12 cellular contexts compared by ENCODE assay signal in the genomic region with DNA sequence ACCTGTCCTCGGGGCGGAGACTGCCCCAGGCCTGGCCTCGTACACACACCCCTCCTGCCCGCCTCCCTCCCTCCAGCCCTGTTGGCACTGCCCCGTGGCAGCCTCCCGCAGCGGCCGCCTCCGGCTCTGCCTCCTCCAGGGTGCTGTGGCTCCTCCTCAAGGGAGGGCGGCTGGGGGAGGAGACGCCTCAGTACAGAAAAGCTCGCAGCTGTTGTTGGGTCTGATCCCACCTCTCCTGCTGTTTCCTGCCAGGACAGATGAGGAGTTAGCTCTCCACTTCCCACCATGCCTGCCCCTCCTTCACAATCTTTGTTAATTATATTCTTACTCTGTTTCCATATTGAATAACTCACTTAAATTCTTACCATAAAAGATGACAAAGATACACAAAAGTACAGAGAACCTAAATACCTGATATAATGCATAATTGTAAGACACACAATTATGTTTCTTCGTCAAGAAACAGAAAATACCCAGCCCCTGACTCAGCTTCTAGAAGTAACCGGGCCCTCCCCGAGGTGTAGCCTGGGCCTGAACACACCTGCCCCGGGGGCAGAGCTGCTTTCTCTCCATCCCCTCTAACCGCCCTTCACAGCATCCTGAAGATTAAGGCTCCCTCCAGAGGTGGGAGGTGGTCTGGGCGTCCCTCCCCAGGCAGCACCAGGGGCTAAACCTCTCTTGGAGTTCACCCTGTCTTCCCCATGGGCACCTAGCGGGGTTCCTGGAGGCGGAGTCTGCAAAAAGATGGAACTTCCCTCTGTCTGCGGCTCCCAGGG. TPM values are rescaled to one million over a fixed set of nuclear protein-coding genes. Genes with fewer than 3 reads are reported as not detected.
DNase-seq lines count a peak whose midpoint lies in the region; ATAC-seq and TF ChIP-seq lines count a peak whose summit lies in the region.
"Had no signal": no experiment of that assay in that cellular context is flagged by ENCODE, and none has a peak within 500 bp of the region (broad histone marks: within the 10 kb centered on the region; RNA-seq: fewer than 3 reads in every experiment).

No MANE protein-coding gene starts in this region.

- no peaks in the 10 kb centered on the region for H3K9me3 ChIP-seq in uterus

- H3K36me3 ChIP-seq in uterus: no peaks in the 10 kb centered on the region

- ATAC-seq in left colon: peak; percentile 64
- ATAC-seq: K562; natural killer cell treated with Interleukin-12 subunit alpha and Interleukin-12 subunit beta and Interleukin-15 and Interleukin-18, amount 100 ng/mL, for 72 hours had no signal

- H3K27ac ChIP-seq in uterus: peak overlapping the region; percentile 48 to 66

- DNase-seq in NCI-H2081 (lab: John Stamatoyannopoulos, UW): peak; percentile 31 to 43
- DNase-seq in NCI-H2081 treated with DMSO at 0.1 percent for 48 hours (lab: John Stamatoyannopoulos, UW): no peak
- peak; percentile 43 for DNase-seq in amniotic epithelial cell (ENCODE audit: low read depth)
- peak; percentile 40 to 54 for DNase-seq in left colon
- peak; percentile 82 to 86 for DNase-seq in uterus
- no peak for DNase-seq in inferior parietal cortex (ENCODE audit: extremely low spot score)
- DNase-seq in stimulated activated CD4-positive, alpha-beta T cell treated with anti-CD3 and anti-CD28 coated beads, Interleukin-12 subunit alpha, Interleukin-12 subunit beta, amount 100 ng/mL, for 4 hours: no peak
- no peak for DNase-seq in activated gamma-delta T cell (lab: John Stamatoyannopoulos, UW)
- DNase-seq: activated CD4-positive, CD25-positive, alpha-beta regulatory T cell; dermis blood vessel endothelial cell had no signal

- H3K4me1 ChIP-seq in uterus: peaks cover 5 to 20% of the 10 kb centered on the region in 2 donors

- TF ChIP-seq POLR2A in uterus (IDR thresholded peaks at IDR 0.05): peak in 1 of 2 donors; percentile 15

- TF ChIP-seq CTCF in uterus (IDR thresholded peaks at IDR 0.05): no peak

- intact Hi-C loops in left colon (cut with DNase I, micrococcal nuclease): no loop called here
- intact Hi-C loops in uterus (cut with DNase I; ENCODE audit: low total_unique reads): no loop called here

- H3K4me3 ChIP-seq in uterus: peak overlapping the region in 1 of 2 donors; percentile 7
- H3K4me3 ChIP-seq: K562 had no signal

- no peaks in the 10 kb centered on the region for H3K27me3 ChIP-seq in uterus

RNA-seq across cellular contexts. Expression of a gene that starts 30.6 kb away (rescaled TPM):
- total RNA-seq in left colon (100 to 1,000 TPM in 1 of 2 donors, 10 to 100 TPM in 1; 32.2 to 111 TPM), uterus (1,000 to 10,000 TPM in 1 of 4 donors, 100 to 1,000 TPM in 3; 621 to 1,160 (median 804) TPM)
- total RNA-seq: natural killer cell treated with Interleukin-12 subunit alpha and Interleukin-12 subunit beta and Interleukin-15 and Interleukin-18, amount 100 ng/mL, for 72 hours had no signal

Comparison
In these comparisons a context has a peak if more than half of its experiments do, and no peak if none do; other contexts are left out.
1. DNase-seq: peak in NCI-H2081 (2 of 2), amniotic epithelial cell (single experiment), left colon (2 of 2) and uterus (2 of 2); none in NCI-H2081 treated with DMSO at 0.1 percent for 48 hours (single experiment), inferior parietal cortex (single experiment), stimulated activated CD4-positive, alpha-beta T cell treated with anti-CD3 and anti-CD28 coated beads, Interleukin-12 subunit alpha, Interleukin-12 subunit beta, amount 100 ng/mL, for 4 hours (single experiment) and activated gamma-delta T cell (single experiment).
2. RNA of a gene that starts 30.6 kb away (total RNA-seq): 621 to 1,160 TPM in uterus; 32.2 to 111 TPM in left colon; every median in the first group is over 4 times any median in the second.